ENCODE assay signal across 15 cellular contexts in genomic region chr10:33107953-33108352, GRCh38.
"Had no signal": no experiment of that assay in that cellular context is flagged by ENCODE, and none has a peak within 500 bp of the region (broad histone marks: within the 10 kb centered on the region; RNA-seq: fewer than 3 reads in every experiment).

No MANE protein-coding gene starts in this region.

- DNase-seq: activated CD4-positive, alpha-beta T cell treated with anti-CD3 and anti-CD28 coated beads for 4 hours; activated CD8-positive, alpha-beta memory T cell treated with anti-CD3 and anti-CD28 coated beads, Interleukin-2, amount 50 U/mL, for 48 hours; activated CD8-positive, alpha-beta T cell treated with anti-CD3 and anti-CD28 coated beads, Interleukin-2, amount 10 ng/mL, durations not matched to agents 7 days and 5 days; activated gamma-delta T cell treated with Interleukin-2 at 50 U/mL for 16 hours; activated naive CD8-positive, alpha-beta T cell treated with anti-CD3 and anti-CD28 coated beads, Interleukin-2, amount 10 ng/mL, durations not matched to agents 7 days and 5 days; activated T-cell treated with anti-CD3 and anti-CD28 coated beads, Interleukin-2, amount 50 U/mL, for 72 hours; brain microvascular endothelial cell; cortex of kidney; effector CD4-positive, alpha-beta T cell; foreskin keratinocyte; glutamatergic neuron; midbrain had no signal

- H3K36me3 Mint-ChIP-seq: activated naive CD8-positive, alpha-beta T cell treated with anti-CD3 and anti-CD28 coated beads, Interleukin-2, amount 10 ng/mL, durations not matched to agents 7 days and 5 days; type B pancreatic cell had no signal

- H3K27ac Mint-ChIP-seq: activated CD8-positive, alpha-beta T cell treated with anti-CD3 and anti-CD28 coated beads, Interleukin-2, amount 10 ng/mL, durations not matched to agents 7 days and 5 days; activated naive CD8-positive, alpha-beta T cell treated with anti-CD3 and anti-CD28 coated beads, Interleukin-2, amount 10 ng/mL, durations not matched to agents 7 days and 5 days; stimulated activated naive CD8-positive, alpha-beta T cell treated with anti-CD3 and anti-CD28 coated beads, Interleukin-15, Interleukin-2, amounts not matched to agents 100 ng/mL and 50 ng/mL, for 24 hours; type B pancreatic cell had no signal

- H3K27me3 ChIP-seq: brain microvascular endothelial cell, foreskin keratinocyte had no signal

- ATAC-seq: activated CD8-positive, alpha-beta T cell treated with anti-CD3 and anti-CD28 coated beads, Interleukin-2, amount 10 ng/mL, durations not matched to agents 7 days and 5 days; activated T-cell treated with anti-CD3 and anti-CD28 coated beads, Interleukin-2, amount 50 U/mL, for 72 hours; foreskin keratinocyte; SK-N-SH treated with all-trans-retinoic acid at 6 μM for 48 hours had no signal

- H3K36me3 ChIP-seq: brain microvascular endothelial cell had no signal

- H3K27ac ChIP-seq: brain microvascular endothelial cell, foreskin keratinocyte had no signal

- H3K4me3 Mint-ChIP-seq: activated CD8-positive, alpha-beta T cell treated with anti-CD3 and anti-CD28 coated beads, Interleukin-2, amount 10 ng/mL, durations not matched to agents 7 days and 5 days; activated naive CD8-positive, alpha-beta T cell treated with anti-CD3 and anti-CD28 coated beads, Interleukin-2, amount 10 ng/mL, durations not matched to agents 7 days and 5 days; stimulated activated naive CD8-positive, alpha-beta T cell treated with anti-CD3 and anti-CD28 coated beads, Interleukin-15, Interleukin-2, amounts not matched to agents 100 ng/mL and 50 ng/mL, for 24 hours; type B pancreatic cell had no signal
